8 cellular contexts compared by ENCODE assay signal in genomic region chr1:50968884-50969610, GRCh38. TPM values are rescaled to one million over a fixed set of nuclear protein-coding genes. Genes with fewer than 3 reads are reported as not detected.
DNase-seq lines count a peak whose midpoint lies in the region; ATAC-seq and TF ChIP-seq lines count a peak whose summit lies in the region.

No MANE protein-coding gene starts in this region.

- H3K36me3 Mint-ChIP-seq in activated naive CD4-positive, alpha-beta T cell treated with anti-CD3 and anti-CD28 coated beads for 36 hours (ENCODE audit: low read depth): peaks cover 5% of the 10 kb centered on the region

- H3K27ac ChIP-seq in OCI-LY3 (ENCODE audit: low read length): peak overlapping the region; percentile 70

- peak overlapping the region; percentile 93 for H3K4me2 ChIP-seq in OCI-LY3 (ENCODE audit: low read length)

- CTCF ChIA-PET in activated naive CD4-positive, alpha-beta T cell treated with anti-CD3 and anti-CD28 coated beads for 36 hours (lab: Charles Lee): interaction anchor here (0.6 to 3.0 kb wide), 8 partner anchors 8 to 639 kb away, joined by 3 to 20 read pairs (median 4); partner anchors contain the start of gene FAF1

- no peaks in the 10 kb centered on the region for H4K20me1 ChIP-seq in OCI-LY3 (ENCODE audit: insufficient read depth, low read length)

- peaks cover 17% of the 10 kb centered on the region for H3K27me3 Mint-ChIP-seq in activated naive CD4-positive, alpha-beta T cell treated with anti-CD3 and anti-CD28 coated beads for 36 hours (ENCODE audit: low read depth)

- ATAC-seq in activated CD4-positive, CD25-positive, alpha-beta regulatory T cell treated with anti-CD3 and anti-CD28 coated beads, Interleukin-2, amount 50 U/mL, for 24 hours: peak; percentile 17 to 22
- ATAC-seq in HG02885 (IDR thresholded peaks at IDR 0.05; ENCODE audit: poor library complexity, unreplicated experiment) (peak; percentile 17), omental fat pad (ENCODE audit: low FRiP score) (peak; percentile 24)

- H3K4me3 ChIP-seq in OCI-LY3 (ENCODE audit: low read length): peak overlapping the region; percentile 81

- peak overlapping the region; percentile 90 for H3K4me3 Mint-ChIP-seq in activated naive CD4-positive, alpha-beta T cell treated with anti-CD3 and anti-CD28 coated beads for 36 hours

- peaks cover 10% of the 10 kb centered on the region for H3K27me3 ChIP-seq in OCI-LY3 (ENCODE audit: low read depth, low read length)

- no peaks in the 10 kb centered on the region for H3K9me3 Mint-ChIP-seq in activated naive CD4-positive, alpha-beta T cell treated with anti-CD3 and anti-CD28 coated beads for 36 hours

- H3K9ac ChIP-seq in OCI-LY3 (ENCODE audit: low read length): peak overlapping the region; percentile 94

- TF ChIP-seq CTCF in OCI-LY3 (IDR thresholded peaks at IDR 0.05; ENCODE audit: low read depth, low read length): no peak
- TF ChIP-seq CTCF in omental fat pad (IDR thresholded peaks at IDR 0.05): no peak

- H2AFZ ChIP-seq in OCI-LY3 (ENCODE audit: low read depth, low read length): peak overlapping the region; percentile 84

- intact Hi-C loops in activated naive CD4-positive, alpha-beta T cell treated with anti-CD3 and anti-CD28 coated beads for 36 hours (cut with micrococcal nuclease): loop anchor here (1.0 to 5.0 kb wide), 10 partner anchors 8 to 1583 kb away; partner anchors contain the start of genes DMRTA2, EPS15, FAF1 and NRDC
- intact Hi-C loops in head of caudate nucleus (cut with DNase I): loop anchor here (1.0 kb wide), 1 partner anchor 9 kb away; the partner anchor contains the start of gene FAF1

- H3K4me1 Mint-ChIP-seq in activated naive CD4-positive, alpha-beta T cell treated with anti-CD3 and anti-CD28 coated beads for 36 hours (ENCODE audit: low read depth): peaks cover 21% of the 10 kb centered on the region

- H3K4me1 ChIP-seq in OCI-LY3 (ENCODE audit: low read length): peaks cover 34% of the 10 kb centered on the region

- H3K79me2 ChIP-seq in OCI-LY3 (ENCODE audit: low read length): no peaks in the 10 kb centered on the region

- H3K27ac Mint-ChIP-seq in activated naive CD4-positive, alpha-beta T cell treated with anti-CD3 and anti-CD28 coated beads for 36 hours: peak overlapping the region; percentile 96

- no peaks in the 10 kb centered on the region for H3K36me3 ChIP-seq in OCI-LY3 (replicated peaks; ENCODE audit: low read depth, low read length)

- DNase-seq in activated CD4-positive, CD25-positive, alpha-beta regulatory T cell (lab: John Stamatoyannopoulos, UW): no peak
- peak; percentile 57 for DNase-seq in activated naive CD4-positive, alpha-beta T cell treated with anti-CD3 and anti-CD28 coated beads for 36 hours
- peak in 39 of 42 donors; percentile 14 to 78 (median 57) for DNase-seq in head of caudate nucleus
- DNase-seq in omental fat pad (ENCODE audit: low spot score): no peak
- no peak for DNase-seq in NCI-H1694 treated with DMSO at 0.1 percent for 48 hours (lab: John Stamatoyannopoulos, UW)

- no peaks in the 10 kb centered on the region for H3K9me3 ChIP-seq in OCI-LY3 (ENCODE audit: insufficient read depth, low read length)

RNA-seq across cellular contexts. Expression of gene CDKN2C, which starts 1.0 kb away (rescaled TPM):
- 10 to 100 TPM; 13.5 to 14.4 TPM for total RNA-seq in activated naive CD4-positive, alpha-beta T cell treated with anti-CD3 and anti-CD28 coated beads for 36 hours
- total RNA-seq in omental fat pad: 10 to 100 TPM; 20.0 to 82.8 (median 36.1) TPM

RNA-seq across cellular contexts. Expression of gene FAF1, which starts 9.0 kb away (rescaled TPM):
- total RNA-seq in activated naive CD4-positive, alpha-beta T cell treated with anti-CD3 and anti-CD28 coated beads for 36 hours: 10 to 100 TPM; 87.9 to 90.1 TPM
- 10 to 100 TPM; 32.3 to 51.4 (median 36.1) TPM for total RNA-seq in omental fat pad

Comparison
In these comparisons a context has a peak if more than half of its experiments do, and no peak if none do; other contexts are left out.
1. DNase-seq: peak in activated naive CD4-positive, alpha-beta T cell treated with anti-CD3 and anti-CD28 coated beads for 36 hours (single experiment) and head of caudate nucleus (39 of 42); none in activated CD4-positive, CD25-positive, alpha-beta regulatory T cell (0 of 4), omental fat pad (single experiment) and NCI-H1694 treated with DMSO at 0.1 percent for 48 hours (single experiment).
2. Peak in every context shown above with its lines, with median percentiles within 50 percentile points of each other: ATAC-seq.